In genomic region chr1:150696995-150697927, GRCh38 we compare ENCODE assay signal across 1 cellular context.
TF ChIP-seq lines count a peak whose summit lies in the region.

GOLPH3L (minus strand) TSS chr1:150697154; CDS start chr1:150694838, 2,316 bp downstream.

TF ChIP-seq in HepG2, 621 proteins besides CTCF, POLR2A, EP300 and RAD21 (continued from another document and continues in another):
- TF ChIP-seq, protein P1, sequence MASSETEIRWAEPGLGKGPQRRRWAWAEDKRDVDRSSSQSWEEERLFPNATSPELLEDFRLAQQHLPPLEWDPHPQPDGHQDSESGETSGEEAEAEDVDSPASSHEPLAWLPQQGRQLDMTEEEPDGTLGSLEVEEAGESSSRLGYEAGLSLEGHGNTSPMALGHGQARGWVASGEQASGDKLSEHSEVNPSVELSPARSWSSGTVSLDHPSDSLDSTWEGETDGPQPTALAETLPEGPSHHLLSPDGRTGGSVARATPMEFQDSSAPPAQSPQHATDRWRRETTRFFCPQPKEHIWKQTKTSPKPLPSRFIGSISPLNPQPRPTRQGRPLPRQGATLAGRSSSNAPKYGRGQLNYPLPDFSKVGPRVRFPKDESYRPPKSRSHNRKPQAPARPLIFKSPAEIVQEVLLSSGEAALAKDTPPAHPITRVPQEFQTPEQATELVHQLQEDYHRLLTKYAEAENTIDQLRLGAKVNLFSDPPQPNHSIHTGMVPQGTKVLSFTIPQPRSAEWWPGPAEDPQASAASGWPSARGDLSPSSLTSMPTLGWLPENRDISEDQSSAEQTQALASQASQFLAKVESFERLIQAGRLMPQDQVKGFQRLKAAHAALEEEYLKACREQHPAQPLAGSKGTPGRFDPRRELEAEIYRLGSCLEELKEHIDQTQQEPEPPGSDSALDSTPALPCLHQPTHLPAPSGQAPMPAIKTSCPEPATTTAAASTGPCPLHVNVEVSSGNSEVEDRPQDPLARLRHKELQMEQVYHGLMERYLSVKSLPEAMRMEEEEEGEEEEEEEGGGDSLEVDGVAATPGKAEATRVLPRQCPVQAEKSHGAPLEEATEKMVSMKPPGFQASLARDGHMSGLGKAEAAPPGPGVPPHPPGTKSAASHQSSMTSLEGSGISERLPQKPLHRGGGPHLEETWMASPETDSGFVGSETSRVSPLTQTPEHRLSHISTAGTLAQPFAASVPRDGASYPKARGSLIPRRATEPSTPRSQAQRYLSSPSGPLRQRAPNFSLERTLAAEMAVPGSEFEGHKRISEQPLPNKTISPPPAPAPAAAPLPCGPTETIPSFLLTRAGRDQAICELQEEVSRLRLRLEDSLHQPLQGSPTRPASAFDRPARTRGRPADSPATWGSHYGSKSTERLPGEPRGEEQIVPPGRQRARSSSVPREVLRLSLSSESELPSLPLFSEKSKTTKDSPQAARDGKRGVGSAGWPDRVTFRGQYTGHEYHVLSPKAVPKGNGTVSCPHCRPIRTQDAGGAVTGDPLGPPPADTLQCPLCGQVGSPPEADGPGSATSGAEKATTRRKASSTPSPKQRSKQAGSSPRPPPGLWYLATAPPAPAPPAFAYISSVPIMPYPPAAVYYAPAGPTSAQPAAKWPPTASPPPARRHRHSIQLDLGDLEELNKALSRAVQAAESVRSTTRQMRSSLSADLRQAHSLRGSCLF (CRISPR knock-in tag; IDR thresholded peaks at IDR 0.05; ENCODE audit: borderline replicate concordance) = no peak
- TF ChIP-seq, protein P2, sequence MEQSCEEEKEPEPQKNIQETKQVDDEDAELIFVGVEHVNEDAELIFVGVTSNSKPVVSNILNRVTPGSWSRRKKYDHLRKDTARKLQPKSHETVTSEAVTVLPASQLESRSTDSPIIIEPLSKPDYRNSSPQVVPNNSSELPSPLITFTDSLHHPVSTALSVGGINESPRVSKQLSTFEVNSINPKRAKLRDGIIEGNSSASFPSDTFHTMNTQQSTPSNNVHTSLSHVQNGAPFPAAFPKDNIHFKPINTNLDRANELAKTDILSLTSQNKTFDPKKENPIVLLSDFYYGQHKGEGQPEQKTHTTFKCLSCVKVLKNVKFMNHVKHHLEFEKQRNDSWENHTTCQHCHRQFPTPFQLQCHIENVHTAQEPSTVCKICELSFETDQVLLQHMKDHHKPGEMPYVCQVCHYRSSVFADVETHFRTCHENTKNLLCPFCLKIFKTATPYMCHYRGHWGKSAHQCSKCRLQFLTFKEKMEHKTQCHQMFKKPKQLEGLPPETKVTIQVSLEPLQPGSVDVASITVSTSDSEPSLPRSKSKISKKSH (CRISPR knock-in tag; IDR thresholded peaks at IDR 0.05; ENCODE audit: borderline replicate concordance) = no peak
- TF ChIP-seq GLI4 (CRISPR knock-in tag; IDR thresholded peaks at IDR 0.05; ENCODE audit: borderline replicate concordance) (no peak), ZC3H4 (CRISPR knock-in tag; IDR thresholded peaks at IDR 0.05; ENCODE audit: borderline replicate concordance) (no peak), CAMTA2 (CRISPR knock-in tag; IDR thresholded peaks at IDR 0.05; ENCODE audit: borderline replicate concordance) (no peak), ZSCAN30 (CRISPR knock-in tag; IDR thresholded peaks at IDR 0.05) (no peak), CCAR2 (optimal IDR thresholded peaks at IDR 0.05; ENCODE audit: low read depth, low read length) (no peak), PRDM10 (CRISPR knock-in tag; IDR thresholded peaks at IDR 0.05; ENCODE audit: low read depth) (no peak), ZNF451 (CRISPR knock-in tag; IDR thresholded peaks at IDR 0.05) (no peak), RARG (CRISPR knock-in tag; IDR thresholded peaks at IDR 0.05; ENCODE audit: low read depth) (no peak), MIER2 (CRISPR knock-in tag; IDR thresholded peaks at IDR 0.05) (no peak), ARID2 (CRISPR knock-in tag; IDR thresholded peaks at IDR 0.05; ENCODE audit: borderline replicate concordance) (no peak), NFKBIZ (CRISPR knock-in tag; IDR thresholded peaks at IDR 0.05) (no peak), NFE2 (CRISPR knock-in tag; IDR thresholded peaks at IDR 0.05) (no peak), SMAD3 (CRISPR knock-in tag; IDR thresholded peaks at IDR 0.05) (no peak), ZNF546 (CRISPR knock-in tag; conservative IDR thresholded peaks at IDR 0.05) (no peak), ZNF816 (CRISPR knock-in tag; IDR thresholded peaks at IDR 0.05; ENCODE audit: borderline replicate concordance) (no peak), BORCS8-MEF2B (CRISPR knock-in tag; IDR thresholded peaks at IDR 0.05) (no peak), CREBL2 (CRISPR knock-in tag; IDR thresholded peaks at IDR 0.05; ENCODE audit: borderline replicate concordance) (no peak), MED13 (CRISPR knock-in tag; IDR thresholded peaks at IDR 0.05) (no peak), CENPX (CRISPR knock-in tag; IDR thresholded peaks at IDR 0.05) (no peak), ZNF331 (CRISPR knock-in tag; IDR thresholded peaks at IDR 0.05) (no peak), MYPOP (CRISPR knock-in tag; IDR thresholded peaks at IDR 0.05) (no peak), ZNF44 (CRISPR knock-in tag; IDR thresholded peaks at IDR 0.05) (no peak), ZIK1 (CRISPR knock-in tag; IDR thresholded peaks at IDR 0.05; ENCODE audit: borderline replicate concordance, low read depth) (no peak), ZNF652 (CRISPR knock-in tag; IDR thresholded peaks at IDR 0.05; ENCODE audit: borderline replicate concordance, low read depth) (peak; percentile 80), ZNF441 (CRISPR knock-in tag; IDR thresholded peaks at IDR 0.05; ENCODE audit: borderline replicate concordance) (no peak), ZNF704 (CRISPR knock-in tag; IDR thresholded peaks at IDR 0.05; ENCODE audit: borderline replicate concordance) (no peak), ZNF20 (CRISPR knock-in tag; IDR thresholded peaks at IDR 0.05) (no peak), TBP (CRISPR knock-in tag; IDR thresholded peaks at IDR 0.05) (no peak), LCORL (IDR thresholded peaks at IDR 0.05) (no peak), LCORL (CRISPR knock-in tag; IDR thresholded peaks at IDR 0.05) (no peak), CHD4 (IDR thresholded peaks at IDR 0.05; ENCODE audit: borderline replicate concordance, low read length) (no peak), SPEN (CRISPR knock-in tag; IDR thresholded peaks at IDR 0.05; ENCODE audit: low read depth) (no peak), KDM6A (CRISPR knock-in tag; IDR thresholded peaks at IDR 0.05; ENCODE audit: low read depth) (no peak), KLF9 (CRISPR knock-in tag; IDR thresholded peaks at IDR 0.05; ENCODE audit: low read depth) (peak; percentile 41; the same call in 1 of the 2 replicates), NFYB (CRISPR knock-in tag; IDR thresholded peaks at IDR 0.05) (peak; percentile 99), ZNF256 (CRISPR knock-in tag; conservative IDR thresholded peaks at IDR 0.05) (no peak)
- TF ChIP-seq, protein P3, sequence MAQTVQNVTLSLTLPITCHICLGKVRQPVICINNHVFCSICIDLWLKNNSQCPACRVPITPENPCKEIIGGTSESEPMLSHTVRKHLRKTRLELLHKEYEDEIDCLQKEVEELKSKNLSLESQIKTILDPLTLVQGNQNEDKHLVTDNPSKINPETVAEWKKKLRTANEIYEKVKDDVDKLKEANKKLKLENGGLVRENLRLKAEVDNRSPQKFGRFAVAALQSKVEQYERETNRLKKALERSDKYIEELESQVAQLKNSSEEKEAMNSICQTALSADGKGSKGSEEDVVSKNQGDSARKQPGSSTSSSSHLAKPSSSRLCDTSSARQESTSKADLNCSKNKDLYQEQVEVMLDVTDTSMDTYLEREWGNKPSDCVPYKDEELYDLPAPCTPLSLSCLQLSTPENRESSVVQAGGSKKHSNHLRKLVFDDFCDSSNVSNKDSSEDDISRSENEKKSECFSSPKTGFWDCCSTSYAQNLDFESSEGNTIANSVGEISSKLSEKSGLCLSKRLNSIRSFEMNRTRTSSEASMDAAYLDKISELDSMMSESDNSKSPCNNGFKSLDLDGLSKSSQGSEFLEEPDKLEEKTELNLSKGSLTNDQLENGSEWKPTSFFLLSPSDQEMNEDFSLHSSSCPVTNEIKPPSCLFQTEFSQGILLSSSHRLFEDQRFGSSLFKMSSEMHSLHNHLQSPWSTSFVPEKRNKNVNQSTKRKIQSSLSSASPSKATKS (CRISPR knock-in tag; IDR thresholded peaks at IDR 0.05) = no peak
- TF ChIP-seq, protein P4, sequence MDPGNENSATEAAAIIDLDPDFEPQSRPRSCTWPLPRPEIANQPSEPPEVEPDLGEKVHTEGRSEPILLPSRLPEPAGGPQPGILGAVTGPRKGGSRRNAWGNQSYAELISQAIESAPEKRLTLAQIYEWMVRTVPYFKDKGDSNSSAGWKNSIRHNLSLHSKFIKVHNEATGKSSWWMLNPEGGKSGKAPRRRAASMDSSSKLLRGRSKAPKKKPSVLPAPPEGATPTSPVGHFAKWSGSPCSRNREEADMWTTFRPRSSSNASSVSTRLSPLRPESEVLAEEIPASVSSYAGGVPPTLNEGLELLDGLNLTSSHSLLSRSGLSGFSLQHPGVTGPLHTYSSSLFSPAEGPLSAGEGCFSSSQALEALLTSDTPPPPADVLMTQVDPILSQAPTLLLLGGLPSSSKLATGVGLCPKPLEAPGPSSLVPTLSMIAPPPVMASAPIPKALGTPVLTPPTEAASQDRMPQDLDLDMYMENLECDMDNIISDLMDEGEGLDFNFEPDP (CRISPR knock-in tag; conservative IDR thresholded peaks at IDR 0.05) = no peak
- TF ChIP-seq, protein P5, sequence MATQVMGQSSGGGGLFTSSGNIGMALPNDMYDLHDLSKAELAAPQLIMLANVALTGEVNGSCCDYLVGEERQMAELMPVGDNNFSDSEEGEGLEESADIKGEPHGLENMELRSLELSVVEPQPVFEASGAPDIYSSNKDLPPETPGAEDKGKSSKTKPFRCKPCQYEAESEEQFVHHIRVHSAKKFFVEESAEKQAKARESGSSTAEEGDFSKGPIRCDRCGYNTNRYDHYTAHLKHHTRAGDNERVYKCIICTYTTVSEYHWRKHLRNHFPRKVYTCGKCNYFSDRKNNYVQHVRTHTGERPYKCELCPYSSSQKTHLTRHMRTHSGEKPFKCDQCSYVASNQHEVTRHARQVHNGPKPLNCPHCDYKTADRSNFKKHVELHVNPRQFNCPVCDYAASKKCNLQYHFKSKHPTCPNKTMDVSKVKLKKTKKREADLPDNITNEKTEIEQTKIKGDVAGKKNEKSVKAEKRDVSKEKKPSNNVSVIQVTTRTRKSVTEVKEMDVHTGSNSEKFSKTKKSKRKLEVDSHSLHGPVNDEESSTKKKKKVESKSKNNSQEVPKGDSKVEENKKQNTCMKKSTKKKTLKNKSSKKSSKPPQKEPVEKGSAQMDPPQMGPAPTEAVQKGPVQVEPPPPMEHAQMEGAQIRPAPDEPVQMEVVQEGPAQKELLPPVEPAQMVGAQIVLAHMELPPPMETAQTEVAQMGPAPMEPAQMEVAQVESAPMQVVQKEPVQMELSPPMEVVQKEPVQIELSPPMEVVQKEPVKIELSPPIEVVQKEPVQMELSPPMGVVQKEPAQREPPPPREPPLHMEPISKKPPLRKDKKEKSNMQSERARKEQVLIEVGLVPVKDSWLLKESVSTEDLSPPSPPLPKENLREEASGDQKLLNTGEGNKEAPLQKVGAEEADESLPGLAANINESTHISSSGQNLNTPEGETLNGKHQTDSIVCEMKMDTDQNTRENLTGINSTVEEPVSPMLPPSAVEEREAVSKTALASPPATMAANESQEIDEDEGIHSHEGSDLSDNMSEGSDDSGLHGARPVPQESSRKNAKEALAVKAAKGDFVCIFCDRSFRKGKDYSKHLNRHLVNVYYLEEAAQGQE (IDR thresholded peaks at IDR 0.05; ENCODE audit: borderline replicate concordance in 1 of 2, low read depth in 1 of 2, low read length in 2 of 2) = no peak
- TF ChIP-seq, protein P6, sequence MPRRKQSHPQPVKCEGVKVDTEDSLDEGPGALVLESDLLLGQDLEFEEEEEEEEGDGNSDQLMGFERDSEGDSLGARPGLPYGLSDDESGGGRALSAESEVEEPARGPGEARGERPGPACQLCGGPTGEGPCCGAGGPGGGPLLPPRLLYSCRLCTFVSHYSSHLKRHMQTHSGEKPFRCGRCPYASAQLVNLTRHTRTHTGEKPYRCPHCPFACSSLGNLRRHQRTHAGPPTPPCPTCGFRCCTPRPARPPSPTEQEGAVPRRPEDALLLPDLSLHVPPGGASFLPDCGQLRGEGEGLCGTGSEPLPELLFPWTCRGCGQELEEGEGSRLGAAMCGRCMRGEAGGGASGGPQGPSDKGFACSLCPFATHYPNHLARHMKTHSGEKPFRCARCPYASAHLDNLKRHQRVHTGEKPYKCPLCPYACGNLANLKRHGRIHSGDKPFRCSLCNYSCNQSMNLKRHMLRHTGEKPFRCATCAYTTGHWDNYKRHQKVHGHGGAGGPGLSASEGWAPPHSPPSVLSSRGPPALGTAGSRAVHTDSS (CRISPR knock-in tag; conservative IDR thresholded peaks at IDR 0.05) = no peak
